ENCODE assay signal across 1 cellular context in the genomic region with DNA sequence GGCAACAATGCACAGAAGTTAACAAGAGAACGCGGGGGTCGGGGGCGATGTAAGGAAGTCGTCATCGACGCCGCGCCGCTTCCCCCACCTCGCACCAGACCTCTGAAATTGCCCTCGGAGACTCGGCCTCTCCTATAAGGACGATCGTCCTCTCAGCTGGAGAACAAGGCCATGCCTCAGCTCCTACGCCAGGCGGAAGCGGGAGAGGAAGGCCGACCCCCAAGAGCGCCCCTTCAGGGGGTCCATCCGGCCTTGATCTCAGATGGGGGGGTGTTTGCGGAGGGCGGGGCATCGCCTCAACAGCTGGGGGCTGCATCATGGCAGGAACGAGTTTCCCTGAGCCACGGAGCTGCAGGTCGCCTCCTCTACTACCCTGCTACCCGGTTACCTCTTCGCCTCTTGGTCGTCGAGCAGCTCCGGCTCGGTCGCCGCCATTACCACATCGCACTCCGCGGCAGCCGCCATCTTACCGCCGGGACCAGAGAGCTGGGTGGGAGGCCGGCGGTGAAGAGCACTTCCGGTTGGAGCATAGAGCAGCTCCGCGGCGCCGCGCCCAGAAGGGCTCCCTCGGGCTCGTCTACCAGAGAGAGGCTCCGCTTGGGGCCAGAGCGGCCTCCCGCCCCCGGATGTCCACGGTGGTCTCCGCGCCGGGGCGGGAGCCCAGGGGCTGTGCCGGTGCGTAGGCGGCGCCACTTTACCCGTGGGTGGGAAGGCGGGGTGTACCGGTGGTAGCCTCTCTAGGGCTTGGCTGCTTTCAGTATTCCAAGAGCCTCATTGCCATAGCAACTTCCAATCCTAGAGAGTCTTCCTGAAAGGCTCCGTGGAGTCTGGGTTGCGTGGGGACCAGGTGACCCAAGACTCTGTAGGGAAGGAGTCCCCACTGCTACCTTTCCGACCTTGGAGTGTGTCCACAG.
TF ChIP-seq lines count a peak whose summit lies in the region.

A gene with protein sequence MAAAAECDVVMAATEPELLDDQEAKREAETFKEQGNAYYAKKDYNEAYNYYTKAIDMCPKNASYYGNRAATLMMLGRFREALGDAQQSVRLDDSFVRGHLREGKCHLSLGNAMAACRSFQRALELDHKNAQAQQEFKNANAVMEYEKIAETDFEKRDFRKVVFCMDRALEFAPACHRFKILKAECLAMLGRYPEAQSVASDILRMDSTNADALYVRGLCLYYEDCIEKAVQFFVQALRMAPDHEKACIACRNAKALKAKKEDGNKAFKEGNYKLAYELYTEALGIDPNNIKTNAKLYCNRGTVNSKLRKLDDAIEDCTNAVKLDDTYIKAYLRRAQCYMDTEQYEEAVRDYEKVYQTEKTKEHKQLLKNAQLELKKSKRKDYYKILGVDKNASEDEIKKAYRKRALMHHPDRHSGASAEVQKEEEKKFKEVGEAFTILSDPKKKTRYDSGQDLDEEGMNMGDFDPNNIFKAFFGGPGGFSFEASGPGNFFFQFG (minus strand): TSS at position 488 of the 914 bp plus-strand sequence. CDS start 23 bp downstream, at position 465.

TF ChIP-seq in HEK293, 187 proteins besides CTCF, POLR2A, EP300 and RAD21 (continued from another document and continues in another):
- TF ChIP-seq, protein P1, sequence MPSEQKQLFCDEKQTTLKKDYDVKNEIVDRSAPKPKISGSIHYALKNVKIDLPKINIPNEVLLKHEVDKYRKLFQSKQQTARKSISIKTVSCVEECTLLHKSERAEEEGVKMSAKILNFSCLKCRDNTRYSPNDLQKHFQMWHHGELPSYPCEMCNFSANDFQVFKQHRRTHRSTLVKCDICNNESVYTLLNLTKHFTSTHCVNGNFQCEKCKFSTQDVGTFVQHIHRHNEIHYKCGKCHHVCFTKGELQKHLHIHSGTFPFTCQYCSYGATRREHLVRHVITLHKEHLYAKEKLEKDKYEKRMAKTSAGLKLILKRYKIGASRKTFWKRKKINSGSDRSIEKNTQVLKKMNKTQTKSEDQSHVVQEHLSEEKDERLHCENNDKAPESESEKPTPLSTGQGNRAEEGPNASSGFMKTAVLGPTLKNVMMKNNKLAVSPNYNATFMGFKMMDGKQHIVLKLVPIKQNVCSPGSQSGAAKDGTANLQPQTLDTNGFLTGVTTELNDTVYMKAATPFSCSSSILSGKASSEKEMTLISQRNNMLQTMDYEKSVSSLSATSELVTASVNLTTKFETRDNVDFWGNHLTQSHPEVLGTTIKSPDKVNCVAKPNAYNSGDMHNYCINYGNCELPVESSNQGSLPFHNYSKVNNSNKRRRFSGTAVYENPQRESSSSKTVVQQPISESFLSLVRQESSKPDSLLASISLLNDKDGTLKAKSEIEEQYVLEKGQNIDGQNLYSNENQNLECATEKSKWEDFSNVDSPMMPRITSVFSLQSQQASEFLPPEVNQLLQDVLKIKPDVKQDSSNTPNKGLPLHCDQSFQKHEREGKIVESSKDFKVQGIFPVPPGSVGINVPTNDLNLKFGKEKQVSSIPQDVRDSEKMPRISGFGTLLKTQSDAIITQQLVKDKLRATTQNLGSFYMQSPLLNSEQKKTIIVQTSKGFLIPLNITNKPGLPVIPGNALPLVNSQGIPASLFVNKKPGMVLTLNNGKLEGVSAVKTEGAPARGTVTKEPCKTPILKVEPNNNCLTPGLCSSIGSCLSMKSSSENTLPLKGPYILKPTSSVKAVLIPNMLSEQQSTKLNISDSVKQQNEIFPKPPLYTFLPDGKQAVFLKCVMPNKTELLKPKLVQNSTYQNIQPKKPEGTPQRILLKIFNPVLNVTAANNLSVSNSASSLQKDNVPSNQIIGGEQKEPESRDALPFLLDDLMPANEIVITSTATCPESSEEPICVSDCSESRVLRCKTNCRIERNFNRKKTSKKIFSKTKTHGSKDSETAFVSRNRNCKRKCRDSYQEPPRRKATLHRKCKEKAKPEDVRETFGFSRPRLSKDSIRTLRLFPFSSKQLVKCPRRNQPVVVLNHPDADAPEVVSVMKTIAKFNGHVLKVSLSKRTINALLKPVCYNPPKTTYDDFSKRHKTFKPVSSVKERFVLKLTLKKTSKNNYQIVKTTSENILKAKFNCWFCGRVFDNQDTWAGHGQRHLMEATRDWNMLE (tag by site-specific recombination; conservative IDR thresholded peaks at IDR 0.05; ENCODE audit: low read depth), result peak; percentile 86
- TF ChIP-seq ZNF596 (tag by site-specific recombination; IDR thresholded peaks at IDR 0.05) (no peak), ZBTB20 (tag by site-specific recombination; IDR thresholded peaks at IDR 0.05) (peak; percentile 37; the same call in 1 of the 2 replicates), TCF7L2 (IDR thresholded peaks at IDR 0.05; ENCODE audit: borderline replicate concordance, low read depth, low read length) (no peak), ZNF2 (tag by site-specific recombination; IDR thresholded peaks at IDR 0.05) (peak; percentile 66; the same call in 1 of the 2 replicates), ZNF76 (tag by site-specific recombination; IDR thresholded peaks at IDR 0.05; ENCODE audit: borderline replicate concordance, low read depth) (peak; percentile 84; the same call in 1 of the 2 replicates), ZNF555 (tag by site-specific recombination; conservative IDR thresholded peaks at IDR 0.05) (no peak), KLF9 (tag by site-specific recombination; IDR thresholded peaks at IDR 0.05; ENCODE audit: low read depth) (peak; percentile 73), ZNF843 (tag by site-specific recombination; IDR thresholded peaks at IDR 0.05) (peak; percentile 56), HOXC10 (CRISPR knock-in tag; IDR thresholded peaks at IDR 0.05) (no peak), KLF1 (tag by site-specific recombination; IDR thresholded peaks at IDR 0.05) (peak; percentile 68), ZNF223 (tag by site-specific recombination; IDR thresholded peaks at IDR 0.05) (no peak), ZNF335 (tag by site-specific recombination; conservative IDR thresholded peaks at IDR 0.05) (peak; percentile 74), ZIC2 (tag by site-specific recombination; IDR thresholded peaks at IDR 0.05) (peak; percentile 93), ZEB2 (tag by site-specific recombination; IDR thresholded peaks at IDR 0.05) (peak; percentile 99), EGR2 (tag by site-specific recombination; IDR thresholded peaks at IDR 0.05; ENCODE audit: low read depth) (peak; percentile 98), KLF8 (tag by site-specific recombination; IDR thresholded peaks at IDR 0.05) (peak; percentile 94), FEZF1 (tag by site-specific recombination; IDR thresholded peaks at IDR 0.05) (peak; percentile 49), REPIN1 (tag by site-specific recombination; IDR thresholded peaks at IDR 0.05; ENCODE audit: low read depth) (0 out of 2 replicates have a peak, but pooled peaks have one; percentile 28), ZSCAN16 (tag by site-specific recombination; IDR thresholded peaks at IDR 0.05) (no peak), TRIM28 (IDR thresholded peaks at IDR 0.05; ENCODE audit: borderline replicate concordance, low read length) (peak; percentile 89; the same call in 1 of the 2 replicates), ZBTB8A (tag by site-specific recombination; IDR thresholded peaks at IDR 0.05) (peak; percentile 51), ZNF174 (tag by site-specific recombination; IDR thresholded peaks at IDR 0.05) (no peak), ZNF629 (tag by site-specific recombination; IDR thresholded peaks at IDR 0.05) (peak; percentile 77)
- TF ChIP-seq, protein P2, sequence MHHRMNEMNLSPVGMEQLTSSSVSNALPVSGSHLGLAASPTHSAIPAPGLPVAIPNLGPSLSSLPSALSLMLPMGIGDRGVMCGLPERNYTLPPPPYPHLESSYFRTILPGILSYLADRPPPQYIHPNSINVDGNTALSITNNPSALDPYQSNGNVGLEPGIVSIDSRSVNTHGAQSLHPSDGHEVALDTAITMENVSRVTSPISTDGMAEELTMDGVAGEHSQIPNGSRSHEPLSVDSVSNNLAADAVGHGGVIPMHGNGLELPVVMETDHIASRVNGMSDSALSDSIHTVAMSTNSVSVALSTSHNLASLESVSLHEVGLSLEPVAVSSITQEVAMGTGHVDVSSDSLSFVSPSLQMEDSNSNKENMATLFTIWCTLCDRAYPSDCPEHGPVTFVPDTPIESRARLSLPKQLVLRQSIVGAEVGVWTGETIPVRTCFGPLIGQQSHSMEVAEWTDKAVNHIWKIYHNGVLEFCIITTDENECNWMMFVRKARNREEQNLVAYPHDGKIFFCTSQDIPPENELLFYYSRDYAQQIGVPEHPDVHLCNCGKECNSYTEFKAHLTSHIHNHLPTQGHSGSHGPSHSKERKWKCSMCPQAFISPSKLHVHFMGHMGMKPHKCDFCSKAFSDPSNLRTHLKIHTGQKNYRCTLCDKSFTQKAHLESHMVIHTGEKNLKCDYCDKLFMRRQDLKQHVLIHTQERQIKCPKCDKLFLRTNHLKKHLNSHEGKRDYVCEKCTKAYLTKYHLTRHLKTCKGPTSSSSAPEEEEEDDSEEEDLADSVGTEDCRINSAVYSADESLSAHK (tag by site-specific recombination; IDR thresholded peaks at IDR 0.05), result no peak
- TF ChIP-seq, protein P3, sequence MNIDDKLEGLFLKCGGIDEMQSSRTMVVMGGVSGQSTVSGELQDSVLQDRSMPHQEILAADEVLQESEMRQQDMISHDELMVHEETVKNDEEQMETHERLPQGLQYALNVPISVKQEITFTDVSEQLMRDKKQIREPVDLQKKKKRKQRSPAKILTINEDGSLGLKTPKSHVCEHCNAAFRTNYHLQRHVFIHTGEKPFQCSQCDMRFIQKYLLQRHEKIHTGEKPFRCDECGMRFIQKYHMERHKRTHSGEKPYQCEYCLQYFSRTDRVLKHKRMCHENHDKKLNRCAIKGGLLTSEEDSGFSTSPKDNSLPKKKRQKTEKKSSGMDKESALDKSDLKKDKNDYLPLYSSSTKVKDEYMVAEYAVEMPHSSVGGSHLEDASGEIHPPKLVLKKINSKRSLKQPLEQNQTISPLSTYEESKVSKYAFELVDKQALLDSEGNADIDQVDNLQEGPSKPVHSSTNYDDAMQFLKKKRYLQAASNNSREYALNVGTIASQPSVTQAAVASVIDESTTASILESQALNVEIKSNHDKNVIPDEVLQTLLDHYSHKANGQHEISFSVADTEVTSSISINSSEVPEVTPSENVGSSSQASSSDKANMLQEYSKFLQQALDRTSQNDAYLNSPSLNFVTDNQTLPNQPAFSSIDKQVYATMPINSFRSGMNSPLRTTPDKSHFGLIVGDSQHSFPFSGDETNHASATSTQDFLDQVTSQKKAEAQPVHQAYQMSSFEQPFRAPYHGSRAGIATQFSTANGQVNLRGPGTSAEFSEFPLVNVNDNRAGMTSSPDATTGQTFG (tag by site-specific recombination; IDR thresholded peaks at IDR 0.05; ENCODE audit: borderline replicate concordance), result no peak
- TF ChIP-seq, protein P4, sequence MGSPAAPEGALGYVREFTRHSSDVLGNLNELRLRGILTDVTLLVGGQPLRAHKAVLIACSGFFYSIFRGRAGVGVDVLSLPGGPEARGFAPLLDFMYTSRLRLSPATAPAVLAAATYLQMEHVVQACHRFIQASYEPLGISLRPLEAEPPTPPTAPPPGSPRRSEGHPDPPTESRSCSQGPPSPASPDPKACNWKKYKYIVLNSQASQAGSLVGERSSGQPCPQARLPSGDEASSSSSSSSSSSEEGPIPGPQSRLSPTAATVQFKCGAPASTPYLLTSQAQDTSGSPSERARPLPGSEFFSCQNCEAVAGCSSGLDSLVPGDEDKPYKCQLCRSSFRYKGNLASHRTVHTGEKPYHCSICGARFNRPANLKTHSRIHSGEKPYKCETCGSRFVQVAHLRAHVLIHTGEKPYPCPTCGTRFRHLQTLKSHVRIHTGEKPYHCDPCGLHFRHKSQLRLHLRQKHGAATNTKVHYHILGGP (tag by site-specific recombination; IDR thresholded peaks at IDR 0.05), result peak; percentile 99
- TF ChIP-seq, protein P5, sequence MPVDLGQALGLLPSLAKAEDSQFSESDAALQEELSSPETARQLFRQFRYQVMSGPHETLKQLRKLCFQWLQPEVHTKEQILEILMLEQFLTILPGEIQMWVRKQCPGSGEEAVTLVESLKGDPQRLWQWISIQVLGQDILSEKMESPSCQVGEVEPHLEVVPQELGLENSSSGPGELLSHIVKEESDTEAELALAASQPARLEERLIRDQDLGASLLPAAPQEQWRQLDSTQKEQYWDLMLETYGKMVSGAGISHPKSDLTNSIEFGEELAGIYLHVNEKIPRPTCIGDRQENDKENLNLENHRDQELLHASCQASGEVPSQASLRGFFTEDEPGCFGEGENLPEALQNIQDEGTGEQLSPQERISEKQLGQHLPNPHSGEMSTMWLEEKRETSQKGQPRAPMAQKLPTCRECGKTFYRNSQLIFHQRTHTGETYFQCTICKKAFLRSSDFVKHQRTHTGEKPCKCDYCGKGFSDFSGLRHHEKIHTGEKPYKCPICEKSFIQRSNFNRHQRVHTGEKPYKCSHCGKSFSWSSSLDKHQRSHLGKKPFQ (tag by site-specific recombination; IDR thresholded peaks at IDR 0.05), result 0 out of 2 replicates have a peak, but pooled peaks have one; percentile 38
- TF ChIP-seq, protein P6, sequence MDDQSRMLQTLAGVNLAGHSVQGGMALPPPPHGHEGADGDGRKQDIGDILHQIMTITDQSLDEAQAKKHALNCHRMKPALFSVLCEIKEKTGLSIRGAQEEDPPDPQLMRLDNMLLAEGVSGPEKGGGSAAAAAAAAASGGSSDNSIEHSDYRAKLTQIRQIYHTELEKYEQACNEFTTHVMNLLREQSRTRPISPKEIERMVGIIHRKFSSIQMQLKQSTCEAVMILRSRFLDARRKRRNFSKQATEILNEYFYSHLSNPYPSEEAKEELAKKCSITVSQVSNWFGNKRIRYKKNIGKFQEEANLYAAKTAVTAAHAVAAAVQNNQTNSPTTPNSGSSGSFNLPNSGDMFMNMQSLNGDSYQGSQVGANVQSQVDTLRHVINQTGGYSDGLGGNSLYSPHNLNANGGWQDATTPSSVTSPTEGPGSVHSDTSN (CRISPR knock-in tag; IDR thresholded peaks at IDR 0.05), result peak; percentile 3; the same call in 1 of the 2 replicates
- TF ChIP-seq, protein P7, sequence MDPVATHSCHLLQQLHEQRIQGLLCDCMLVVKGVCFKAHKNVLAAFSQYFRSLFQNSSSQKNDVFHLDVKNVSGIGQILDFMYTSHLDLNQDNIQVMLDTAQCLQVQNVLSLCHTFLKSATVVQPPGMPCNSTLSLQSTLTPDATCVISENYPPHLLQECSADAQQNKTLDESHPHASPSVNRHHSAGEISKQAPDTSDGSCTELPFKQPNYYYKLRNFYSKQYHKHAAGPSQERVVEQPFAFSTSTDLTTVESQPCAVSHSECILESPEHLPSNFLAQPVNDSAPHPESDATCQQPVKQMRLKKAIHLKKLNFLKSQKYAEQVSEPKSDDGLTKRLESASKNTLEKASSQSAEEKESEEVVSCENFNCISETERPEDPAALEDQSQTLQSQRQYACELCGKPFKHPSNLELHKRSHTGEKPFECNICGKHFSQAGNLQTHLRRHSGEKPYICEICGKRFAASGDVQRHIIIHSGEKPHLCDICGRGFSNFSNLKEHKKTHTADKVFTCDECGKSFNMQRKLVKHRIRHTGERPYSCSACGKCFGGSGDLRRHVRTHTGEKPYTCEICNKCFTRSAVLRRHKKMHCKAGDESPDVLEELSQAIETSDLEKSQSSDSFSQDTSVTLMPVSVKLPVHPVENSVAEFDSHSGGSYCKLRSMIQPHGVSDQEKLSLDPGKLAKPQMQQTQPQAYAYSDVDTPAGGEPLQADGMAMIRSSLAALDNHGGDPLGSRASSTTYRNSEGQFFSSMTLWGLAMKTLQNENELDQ (tag by site-specific recombination; IDR thresholded peaks at IDR 0.05; ENCODE audit: low read depth), result no peak
